Comparison of ENCODE assay signal across 8 cellular contexts in the genomic region with DNA sequence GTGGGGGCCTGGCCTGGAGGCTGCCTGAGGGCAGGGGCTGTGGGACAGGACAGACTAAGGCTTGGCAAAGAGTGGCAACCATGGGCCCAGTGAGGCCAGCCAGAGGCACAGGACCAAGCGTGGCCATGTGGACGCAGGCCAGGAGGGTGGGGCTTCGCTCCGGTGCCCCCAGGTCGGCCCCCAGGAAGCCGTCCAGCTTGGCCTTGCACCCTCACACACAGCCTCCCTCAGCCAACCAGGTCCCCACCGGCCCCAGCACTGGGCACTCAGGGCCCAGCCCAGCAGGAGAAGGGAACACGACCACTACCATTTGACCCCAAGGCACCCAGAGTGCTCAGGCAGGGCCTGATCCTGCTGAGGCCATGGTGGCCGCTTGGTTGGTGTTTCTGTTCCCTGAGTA.
"Had no signal": no experiment of that assay in that cellular context is flagged by ENCODE, and none has a peak within 500 bp of the region (broad histone marks: within the 10 kb centered on the region; RNA-seq: fewer than 3 reads in every experiment).

No MANE protein-coding gene starts in this region.

- H3K27ac Mint-ChIP-seq: HFFc6 had no signal

- DNase-seq: GM23248, GOT3, H7, HFFc6, IMR-90, KG1 had no signal

- ATAC-seq: HCT116, K562 had no signal

- H3K4me3 Mint-ChIP-seq: HFFc6 had no signal

- H3K27ac ChIP-seq: GM23248 had no signal
